14 cellular contexts compared by ENCODE assay signal in the genomic region with DNA sequence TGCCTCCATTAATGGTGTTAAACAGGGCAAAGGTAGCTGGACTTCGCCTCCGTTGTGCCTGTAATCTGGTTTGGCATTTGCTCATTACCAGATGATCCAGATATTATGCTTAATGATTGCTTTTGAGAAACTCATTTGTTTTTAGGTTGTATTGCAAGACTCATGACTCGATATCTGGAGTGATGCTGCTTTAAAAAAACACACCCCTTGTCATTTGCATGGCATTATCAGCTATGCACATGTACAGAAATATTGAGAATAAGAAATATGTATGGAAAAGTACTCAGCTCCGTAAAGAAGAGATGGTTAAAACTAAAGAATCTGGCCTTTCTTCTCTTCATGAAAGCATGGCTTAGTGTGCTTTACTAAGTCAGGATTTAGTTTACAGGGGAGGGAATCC.
DNase-seq lines count a peak whose midpoint lies in the region; ATAC-seq and TF ChIP-seq lines count a peak whose summit lies in the region.
"Had no signal": no experiment of that assay in that cellular context is flagged by ENCODE, and none has a peak within 500 bp of the region (broad histone marks: within the 10 kb centered on the region; RNA-seq: fewer than 3 reads in every experiment).

No MANE protein-coding gene starts in this region.

- DNase-seq in choroid plexus epithelial cell (ENCODE audit: low read depth) (no peak), mesenchymal stem cell (no peak), SKM-1 (lab: John Stamatoyannopoulos, UW; ENCODE audit: unreplicated experiment) (no peak), CD14-positive monocyte (ENCODE audit: low spot score) (no peak)
- DNase-seq: activated B cell treated with CpG ODN at 0.5 μM for 24 hours; activated T-cell treated with anti-CD3 and anti-CD28 coated beads, Interleukin-2, amount 50 U/mL, for 4 hours; NCI-H1436 treated with DMSO at 0.1 percent for 48 hours; NCI-H748 treated with DMSO at 0.1 percent for 48 hours had no signal

- 89% methylated on average over 4 of the region's 4 CpGs for WGBS in HUES64
- 76% methylated on average over 3 of the region's 4 CpGs for WGBS in mesenchymal stem cell

- no peak overlapping the region for H2BK12ac ChIP-seq in mesenchymal stem cell (ENCODE audit: low read length in 2 of 2)

- H2BK15ac ChIP-seq in mesenchymal stem cell (ENCODE audit: low read depth, poor library complexity, severe bottlenecking), result no peak overlapping the region

- no peak overlapping the region for H2BK120ac ChIP-seq in mesenchymal stem cell (ENCODE audit: low read depth, low read length)

- H3K27me3 ChIP-seq in HUES64 (ENCODE audit: insufficient read depth, low read length) (no peaks in the 10 kb centered on the region), mesenchymal stem cell (ENCODE audit: control insufficient read depth in 1 of 2, insufficient read depth in 1 of 2, low read length in 2 of 2) (no peaks in the 10 kb centered on the region)
- H3K27me3 ChIP-seq: cardiac muscle cell had no signal

- peaks cover 36 to 52% of the 10 kb centered on the region in 2 donors for H3K36me3 Mint-ChIP-seq in CD14-positive monocyte

- H3K4me1 Mint-ChIP-seq in CD14-positive monocyte, result peaks cover 14% of the 10 kb centered on the region

- no peaks in the 10 kb centered on the region for H3K36me3 ChIP-seq in HUES64 (ENCODE audit: insufficient read depth, low read length)
- H3K36me3 ChIP-seq in mesenchymal stem cell (ENCODE audit: control insufficient read depth in 1 of 2, insufficient read depth in 2 of 2, low read depth in 1 of 2, low read length in 2 of 2), result peaks cover 0 to 19% of the 10 kb centered on the region in 2 experiments
- H3K36me3 ChIP-seq: cardiac muscle cell had no signal

- H3K9me3 ChIP-seq in HUES64 (ENCODE audit: insufficient read depth, low read depth, low read length) (no peaks in the 10 kb centered on the region), mesenchymal stem cell (ENCODE audit: control insufficient read depth, low read length) (no peaks in the 10 kb centered on the region)

- H3K9me3 Mint-ChIP-seq in CD14-positive monocyte, result no peaks in the 10 kb centered on the region
- H3K9me3 Mint-ChIP-seq: activated B cell treated with CpG ODN at 0.5 μM for 24 hours; activated T-cell treated with anti-CD3 and anti-CD28 coated beads, Interleukin-2, amount 50 U/mL, for 4 hours; stimulated activated naive CD8-positive, alpha-beta T cell treated with anti-CD3 and anti-CD28 coated beads, Interleukin-15, Interleukin-2, amounts not matched to agents 100 ng/mL and 50 ng/mL, for 24 hours had no signal

- H2AFZ ChIP-seq in mesenchymal stem cell (ENCODE audit: low read depth, low read length), result no peak overlapping the region

- H2AK5ac ChIP-seq in mesenchymal stem cell (ENCODE audit: low read length, severe bottlenecking), result peak overlapping the region; percentile 14

- H3K4me3 ChIP-seq in HUES64 (ENCODE audit: low read length) (no peak overlapping the region), choroid plexus epithelial cell (ENCODE audit: low read depth, low read length) (peak overlapping the region; percentile 42), mesenchymal stem cell (ENCODE audit: insufficient read depth in 1 of 2, low read depth in 1 of 2, low read length in 2 of 2) (peak overlapping the region in 1 of 2 experiments; percentile 75)
- H3K4me3 ChIP-seq: cardiac muscle cell had no signal

- H3K4me2 ChIP-seq in mesenchymal stem cell (ENCODE audit: low read length, poor library complexity, severe bottlenecking), result no peak overlapping the region

- no peak overlapping the region for H4K91ac ChIP-seq in mesenchymal stem cell (ENCODE audit: low read length)

- H3K27me3 Mint-ChIP-seq in CD14-positive monocyte (ENCODE audit: low read depth in 3 of 3), result no peaks in the 10 kb centered on the region
- H3K27me3 Mint-ChIP-seq: activated B cell treated with CpG ODN at 0.5 μM for 24 hours; stimulated activated naive CD8-positive, alpha-beta T cell treated with anti-CD3 and anti-CD28 coated beads, Interleukin-15, Interleukin-2, amounts not matched to agents 100 ng/mL and 50 ng/mL, for 24 hours had no signal

- no peak overlapping the region for H4K8ac ChIP-seq in mesenchymal stem cell (ENCODE audit: low read length)

- H3K4me3 Mint-ChIP-seq in CD14-positive monocyte, result no peak overlapping the region
- H3K4me3 Mint-ChIP-seq: activated B cell treated with CpG ODN at 0.5 μM for 24 hours; activated T-cell treated with anti-CD3 and anti-CD28 coated beads, Interleukin-2, amount 50 U/mL, for 4 hours; stimulated activated naive CD8-positive, alpha-beta T cell treated with anti-CD3 and anti-CD28 coated beads, Interleukin-15, Interleukin-2, amounts not matched to agents 100 ng/mL and 50 ng/mL, for 24 hours had no signal

- peaks cover 11% of the 10 kb centered on the region for H3K79me1 ChIP-seq in mesenchymal stem cell (replicated peaks; ENCODE audit: low read length, poor library complexity, severe bottlenecking)

- ATAC-seq in GM18517 (IDR thresholded peaks at IDR 0.05; ENCODE audit: unreplicated experiment), result no peak
- no peak for ATAC-seq in HG03457 (IDR thresholded peaks at IDR 0.05; ENCODE audit: unreplicated experiment)
- ATAC-seq: activated T-cell treated with anti-CD3 and anti-CD28 coated beads, Interleukin-2, amount 50 U/mL, for 4 hours had no signal

- intact Hi-C loops in CD14-positive monocyte (cut with micrococcal nuclease), result no loop called here

- H3K14ac ChIP-seq in mesenchymal stem cell (ENCODE audit: low read length in 2 of 2), result no peak overlapping the region

- H3K9ac ChIP-seq in HUES64 (ENCODE audit: low read depth, low read length) (peak overlapping the region; percentile 15; the same call in 1 of the 2 replicates), mesenchymal stem cell (ENCODE audit: low read length) (peak overlapping the region; percentile 88)

- H2BK5ac ChIP-seq in mesenchymal stem cell (ENCODE audit: low read depth, low read length, poor library complexity, severe bottlenecking), result no peak overlapping the region

- no peak overlapping the region for H3K23ac ChIP-seq in mesenchymal stem cell (ENCODE audit: low read length in 2 of 2)

- TF ChIP-seq CTCF in choroid plexus epithelial cell (conservative IDR thresholded peaks at IDR 0.05; ENCODE audit: low read depth, low read length) (no peak), CD14-positive monocyte (IDR thresholded peaks at IDR 0.05) (no peak)

- H3K27ac Mint-ChIP-seq in CD14-positive monocyte, result no peak overlapping the region
- H3K27ac Mint-ChIP-seq: activated B cell treated with CpG ODN at 0.5 μM for 24 hours; stimulated activated naive CD8-positive, alpha-beta T cell treated with anti-CD3 and anti-CD28 coated beads, Interleukin-15, Interleukin-2, amounts not matched to agents 100 ng/mL and 50 ng/mL, for 24 hours had no signal

- H3K18ac ChIP-seq in mesenchymal stem cell (ENCODE audit: low read depth in 1 of 2, low read length in 2 of 2), result no peak overlapping the region

- H3K4ac ChIP-seq in mesenchymal stem cell (ENCODE audit: low read depth in 1 of 2, low read length in 2 of 2), result no peak overlapping the region

- H3K4me1 ChIP-seq in HUES64 (ENCODE audit: insufficient read depth, low read length), result peaks cover 68% of the 10 kb centered on the region
- peaks cover 30% of the 10 kb centered on the region for H3K4me1 ChIP-seq in mesenchymal stem cell (ENCODE audit: control insufficient read depth, insufficient read depth, low read depth, low read length)

- H3K27ac ChIP-seq in HUES64 (ENCODE audit: low read depth, low read length) (peak overlapping the region; percentile 90), mesenchymal stem cell (ENCODE audit: low read length, poor library complexity, severe bottlenecking) (peak overlapping the region; percentile 93), temporal lobe (ENCODE audit: low read depth, low read length) (peak overlapping the region; percentile 96)
